8 cellular contexts compared by ENCODE assay signal in genomic region chr4:1249731-1250526, GRCh38. TPM values are rescaled to one million over a fixed set of nuclear protein-coding genes. Genes with fewer than 3 reads are reported as not detected.
A peak's percentile ranks its signal among the peaks of the same experiment; 100 is the strongest.
DNase-seq lines count a peak whose midpoint lies in the region; ATAC-seq, FAIRE-seq and TF ChIP-seq lines count a peak whose summit lies in the region.

No MANE protein-coding gene starts in this region.

- TF ChIP-seq EP300 in H1 (IDR thresholded peaks at IDR 0.05; ENCODE audit: borderline replicate concordance in 1 of 2, low read depth in 2 of 2, low read length in 2 of 2): no peak

- H2BK120ac ChIP-seq in H1 (replicated peaks; ENCODE audit: low read depth, low read length): no peak overlapping the region

- H3K79me1 ChIP-seq in H1 (ENCODE audit: low read depth, low read length): peaks cover 13% of the 10 kb centered on the region; the same call in 1 of the 2 replicates

- no peak overlapping the region for H2AK5ac ChIP-seq in H1 (ENCODE audit: low read depth, low read length)

- H3K4me3 ChIP-seq in ACC112 (ENCODE audit: low read depth, low read length) (peak overlapping the region; percentile 81), H1 (ENCODE audit: extremely low read depth in 1 of 4, insufficient read depth in 2 of 4, low read depth in 3 of 4, low read length in 4 of 4) (peak overlapping the region; percentile 42 to 73 (median 44)), mucosa of stomach (ENCODE audit: low read length) (peak overlapping the region; percentile 34), stomach smooth muscle (ENCODE audit: low read length in 2 of 2) (peak overlapping the region; percentile 59 to 80)

- ATAC-seq in GM18870 (IDR thresholded peaks at IDR 0.05; ENCODE audit: unreplicated experiment) (peak; percentile 2), HG03457 (IDR thresholded peaks at IDR 0.05; ENCODE audit: unreplicated experiment) (peak; percentile 0)

- H3K36me3 ChIP-seq in ACC112 (ENCODE audit: insufficient read depth, low read length) (peaks cover 30% of the 10 kb centered on the region), H1 (ENCODE audit: control insufficient read depth in 2 of 4, insufficient read depth in 4 of 4, low read length in 3 of 4) (peaks cover 0 to 20% (median 6%) of the 10 kb centered on the region in 4 experiments; a peak in 3 of 8 replicates), mucosa of stomach (ENCODE audit: control insufficient read depth, insufficient read depth, low read length) (no peaks in the 10 kb centered on the region), stomach smooth muscle (ENCODE audit: control insufficient read depth in 2 of 2, insufficient read depth in 2 of 2, low read length in 2 of 2) (peaks cover 0 to 3% of the 10 kb centered on the region in 2 donors)

- H3K14ac ChIP-seq in H1 (ENCODE audit: insufficient read length): no peak overlapping the region

- H3K9me3 ChIP-seq in H1 (ENCODE audit: insufficient read depth in 2 of 2, low read depth in 1 of 2, low read length in 1 of 2): peaks cover 34 to 36% of the 10 kb centered on the region in 2 experiments
- H3K9me3 ChIP-seq in mucosa of stomach (ENCODE audit: control insufficient read depth, low read length): peaks cover 4% of the 10 kb centered on the region
- H3K9me3 ChIP-seq in stomach smooth muscle (ENCODE audit: control insufficient read depth in 2 of 2, low read length in 2 of 2): no peaks in the 10 kb centered on the region

- H3K4me2 ChIP-seq in H1 (ENCODE audit: insufficient read depth in 1 of 2, low read depth in 2 of 2, low read length in 2 of 2): peak overlapping the region; percentile 71 to 81

- H3K79me2 ChIP-seq in ACC112 (ENCODE audit: control insufficient read depth, insufficient read depth, low read length, unreplicated experiment) (peaks cover 49% of the 10 kb centered on the region), H1 (ENCODE audit: control insufficient read depth in 1 of 2, insufficient read depth in 2 of 2, low read length in 2 of 2) (peaks cover 22 to 31% of the 10 kb centered on the region in 2 experiments)

- H2BK20ac ChIP-seq in H1 (ENCODE audit: low read length): no peak overlapping the region

- peaks cover 23% of the 10 kb centered on the region for H3K4me1 ChIP-seq in ACC112 (ENCODE audit: control insufficient read depth, insufficient read depth, low read length, unreplicated experiment)
- H3K4me1 ChIP-seq in H1 (replicated peaks in 1 of 4; ENCODE audit: control insufficient read depth in 3 of 4, insufficient read depth in 4 of 4, low read length in 3 of 4): peaks cover 0 to 16% (median 11%) of the 10 kb centered on the region in 4 experiments; a peak in 5 of 7 replicates
- peaks cover 36% of the 10 kb centered on the region for H3K4me1 ChIP-seq in mucosa of stomach (ENCODE audit: control insufficient read depth, insufficient read depth, low read length)
- peaks cover 52% of the 10 kb centered on the region for H3K4me1 ChIP-seq in stomach smooth muscle (ENCODE audit: control insufficient read depth, insufficient read depth, low read length)

- H3K9ac ChIP-seq in H1 (replicated peaks in 1 of 4; ENCODE audit: extremely low read depth in 1 of 4, low read depth in 3 of 4, low read length in 3 of 4): peak overlapping the region; percentile 33 to 71 (median 58); a peak in 4 of 7 replicates
- peak overlapping the region; percentile 83 for H3K9ac ChIP-seq in mucosa of stomach (ENCODE audit: low read length)
- H3K9ac ChIP-seq in stomach smooth muscle (ENCODE audit: low read length in 2 of 2): peak overlapping the region; percentile 85 to 89

- no peak overlapping the region for H4K5ac ChIP-seq in H1 (ENCODE audit: insufficient read length, low read depth, low read length)

- no peak overlapping the region for H2BK5ac ChIP-seq in H1 (ENCODE audit: low read depth, low read length)

- no peak for TF ChIP-seq RAD21 in H1 (IDR thresholded peaks at IDR 0.05 in 1 of 2, conservative IDR thresholded peaks at IDR 0.05 in 1 of 2; ENCODE audit: low read depth in 2 of 2, low read length in 2 of 2)

- H3K27ac ChIP-seq in ACC112 (ENCODE audit: low read depth, low read length): peak overlapping the region; percentile 91
- H3K27ac ChIP-seq in H1 (ENCODE audit: low read depth, low read length): peak overlapping the region; percentile 77; the same call in 1 of the 2 replicates
- H3K27ac ChIP-seq in stomach smooth muscle (ENCODE audit: low read length): peak overlapping the region; percentile 89

- peak overlapping the region; percentile 96; the same call in 1 of the 2 replicates for H4K8ac ChIP-seq in H1 (ENCODE audit: extremely low read depth, insufficient read depth, low read length)

- H4K91ac ChIP-seq in H1 (replicated peaks; ENCODE audit: insufficient read length, low read length): no peak overlapping the region

- no peak overlapping the region for H2BK12ac ChIP-seq in H1 (ENCODE audit: low read depth, low read length)

- H3K23me2 ChIP-seq in H1 (ENCODE audit: low read depth, low read length): peaks cover 11% of the 10 kb centered on the region; the same call in 1 of the 2 replicates

- CTCF ChIA-PET in H1 (lab: Charles Lee; ENCODE audit: partially characterized antibody): interaction anchor here (0.6 to 5.0 kb wide), 6 partner anchors 10 to 96 kb away, joined by 3 to 32 read pairs (median 4); no protein-coding TSS in a partner anchor

- H3K27me3 ChIP-seq in ACC112 (ENCODE audit: insufficient read depth, low read length): no peaks in the 10 kb centered on the region
- H3K27me3 ChIP-seq in H1 (replicated peaks in 1 of 4; ENCODE audit: control insufficient read depth in 3 of 4, extremely low read depth in 1 of 4, insufficient read depth in 3 of 4, low read length in 3 of 4): peaks cover 0 to 2% (median 0%) of the 10 kb centered on the region in 4 experiments; a peak in 1 of 7 replicates
- H3K27me3 ChIP-seq in mucosa of stomach (ENCODE audit: control insufficient read depth, insufficient read depth, low read length): no peaks in the 10 kb centered on the region
- H3K27me3 ChIP-seq in stomach smooth muscle (ENCODE audit: control insufficient read depth in 1 of 2, insufficient read depth in 2 of 2, low read length in 2 of 2): no peaks in the 10 kb centered on the region

- no peak overlapping the region for H3K4ac ChIP-seq in H1 (replicated peaks; ENCODE audit: insufficient read length, low read depth, low read length)

- POLR2A ChIA-PET in H1 (lab: Charles Lee; ENCODE audit: partially characterized antibody): interaction anchor here (0.5 to 6.8 kb wide), 8 partner anchors 11 to 97 kb away, joined by 3 to 49 read pairs (median 4); partner anchors contain the start of genes MAEA and UVSSA

- H4K20me1 ChIP-seq in H1 (replicated peaks in 1 of 2; ENCODE audit: control insufficient read depth in 1 of 2, insufficient read depth in 2 of 2, low read length in 2 of 2): peaks cover 8 to 12% of the 10 kb centered on the region in 2 experiments

- no peak overlapping the region for H2BK15ac ChIP-seq in H1 (ENCODE audit: low read length)

- peak; percentile 51 to 54 for DNase-seq in activated CD4-positive, alpha-beta T cell treated with anti-CD3 and anti-CD28 coated beads for 4 hours
- DNase-seq in H1 (ENCODE audit: low read depth in 1 of 2, low spot score in 2 of 2) (peak in 1 of 2 experiments; percentile 74), NCI-H524 (lab: John Stamatoyannopoulos, UW) (no peak)

- no peak overlapping the region for H3K23ac ChIP-seq in H1 (ENCODE audit: insufficient read length)

- no peak for TF ChIP-seq CTCF in H1 (IDR thresholded peaks at IDR 0.05; ENCODE audit: control extremely low read depth in 1 of 3, insufficient read depth in 1 of 3, low read depth in 1 of 3, low read length in 3 of 3)

- 66% methylated on average over 39 of the region's 39 CpGs; no CpG with 5 or more reads in 1 of the 2 experiments for WGBS in H1 (ENCODE audit: extremely low coverage in 1 of 2, insufficient coverage in 1 of 2, insufficient read length in 1 of 2, insufficient replicate concordance in 2 of 2, low coverage in 1 of 2, low lambda C conversion rate in 2 of 2, missing lambda C conversion rate in 1 of 2), 2 experiments

- no peak overlapping the region for H3K56ac ChIP-seq in H1 (replicated peaks; ENCODE audit: insufficient read length, low read depth, low read length)

- no peak for TF ChIP-seq POLR2A in H1 (IDR thresholded peaks at IDR 0.05; ENCODE audit: control extremely low read depth in 1 of 2, low read depth in 2 of 2, low read length in 2 of 2)

- H3K18ac ChIP-seq in H1 (ENCODE audit: extremely low read depth, low read length): no peak overlapping the region

- no peak for FAIRE-seq in H1 (lab: Jason Lieb, UNC)

- H2AFZ ChIP-seq in ACC112 (ENCODE audit: low read length, unreplicated experiment): peak overlapping the region; percentile 99
- no peak overlapping the region for H2AFZ ChIP-seq in H1 (ENCODE audit: low read length)

TF ChIP-seq in H1, 55 proteins besides CTCF, POLR2A, EP300 and RAD21:
- TF ChIP-seq JUND (IDR thresholded peaks at IDR 0.05; ENCODE audit: low read length) (no peak), MAX (IDR thresholded peaks at IDR 0.05) (0 out of 2 replicates have a peak, but pooled peaks have one; percentile 4), SP4 (IDR thresholded peaks at IDR 0.05; ENCODE audit: low read length) (no peak)

RNA-seq across cellular contexts. Expression of gene CTBP1, which starts 1.0 kb away (rescaled TPM):
- total RNA-seq in H1 (2021; fragmentation: NEBNext Ultra II Directional; extraction: Animal tissue kit (Norgen Biotek cat#: 25700)): 128 and 132 TPM in 2 replicates
- 185 and 308 TPM in 2 replicates for polyA plus RNA-seq in H1 (2011; rRNA removed)
- polyA plus RNA-seq in H1 (2011; cell fraction: cytosol; rRNA removed): 211 TPM
- polyA plus RNA-seq in H1 (2011; cell fraction: nucleus; rRNA removed): 631 TPM
- polyA plus RNA-seq in H1 (2012, experiment 1 of 2): 85.5 to 186 TPM (median 163 TPM) in 4 replicates
- polyA plus RNA-seq in H1 (2012, experiment 2 of 2): 85.3 TPM
- polyA plus RNA-seq in H1 (2013, experiment 1 of 2): 72.7 TPM
- polyA plus RNA-seq in H1 (2013, experiment 2 of 2): 71.3 TPM
- polyA minus RNA-seq in H1 (2011; rRNA and poly(A)+ RNA removed): 83.5 and 84.0 TPM in 2 replicates
- polyA minus RNA-seq in H1 (2011; cell fraction: cytosol; rRNA and poly(A)+ RNA removed): 128 TPM
- 95.0 TPM for polyA minus RNA-seq in H1 (2011; cell fraction: nucleus; rRNA and poly(A)+ RNA removed)

RNA-seq across cellular contexts. Expression of gene MAEA, which starts 39.8 kb away (rescaled TPM):
- total RNA-seq in H1 (2021; fragmentation: NEBNext Ultra II Directional; extraction: Animal tissue kit (Norgen Biotek cat#: 25700)): 75.3 and 75.8 TPM in 2 replicates
- polyA plus RNA-seq in H1 (2011; rRNA removed): 133 and 166 TPM in 2 replicates
- 136 TPM for polyA plus RNA-seq in H1 (2011; cell fraction: cytosol; rRNA removed)
- 178 TPM for polyA plus RNA-seq in H1 (2011; cell fraction: nucleus; rRNA removed)
- polyA plus RNA-seq in H1 (2012, experiment 1 of 2): 65.1 to 86.6 TPM (median 84.3 TPM) in 4 replicates
- polyA plus RNA-seq in H1 (2012, experiment 2 of 2): 68.5 TPM
- polyA plus RNA-seq in H1 (2013, experiment 1 of 2): 51.3 TPM
- polyA plus RNA-seq in H1 (2013, experiment 2 of 2): 48.3 TPM
- polyA minus RNA-seq in H1 (2011; rRNA and poly(A)+ RNA removed): 55.7 and 65.9 TPM in 2 replicates
- 67.3 TPM for polyA minus RNA-seq in H1 (2011; cell fraction: cytosol; rRNA and poly(A)+ RNA removed)
- 68.6 TPM for polyA minus RNA-seq in H1 (2011; cell fraction: nucleus; rRNA and poly(A)+ RNA removed)

Comparison
In these comparisons a context has a peak if more than half of its experiments do, and no peak if none do; other contexts are left out.
1. DNase-seq: peak in activated CD4-positive, alpha-beta T cell treated with anti-CD3 and anti-CD28 coated beads for 4 hours (2 of 2); none in NCI-H524 (0 of 2).
2. Peak in every context shown above with its lines, with median percentiles within 50 percentile points of each other: H3K27ac ChIP-seq, H3K4me3 ChIP-seq and H3K9ac ChIP-seq.